In genomic region chr1:19656780-19657475, GRCh38 we compare ENCODE assay signal across 1 cellular context.
TF ChIP-seq lines count a peak whose summit lies in the region.

No MANE protein-coding gene starts in this region.

TF ChIP-seq in GM23338, 12 proteins besides CTCF, POLR2A, EP300 and RAD21 (continued from another document):
- TF ChIP-seq, protein P1, sequence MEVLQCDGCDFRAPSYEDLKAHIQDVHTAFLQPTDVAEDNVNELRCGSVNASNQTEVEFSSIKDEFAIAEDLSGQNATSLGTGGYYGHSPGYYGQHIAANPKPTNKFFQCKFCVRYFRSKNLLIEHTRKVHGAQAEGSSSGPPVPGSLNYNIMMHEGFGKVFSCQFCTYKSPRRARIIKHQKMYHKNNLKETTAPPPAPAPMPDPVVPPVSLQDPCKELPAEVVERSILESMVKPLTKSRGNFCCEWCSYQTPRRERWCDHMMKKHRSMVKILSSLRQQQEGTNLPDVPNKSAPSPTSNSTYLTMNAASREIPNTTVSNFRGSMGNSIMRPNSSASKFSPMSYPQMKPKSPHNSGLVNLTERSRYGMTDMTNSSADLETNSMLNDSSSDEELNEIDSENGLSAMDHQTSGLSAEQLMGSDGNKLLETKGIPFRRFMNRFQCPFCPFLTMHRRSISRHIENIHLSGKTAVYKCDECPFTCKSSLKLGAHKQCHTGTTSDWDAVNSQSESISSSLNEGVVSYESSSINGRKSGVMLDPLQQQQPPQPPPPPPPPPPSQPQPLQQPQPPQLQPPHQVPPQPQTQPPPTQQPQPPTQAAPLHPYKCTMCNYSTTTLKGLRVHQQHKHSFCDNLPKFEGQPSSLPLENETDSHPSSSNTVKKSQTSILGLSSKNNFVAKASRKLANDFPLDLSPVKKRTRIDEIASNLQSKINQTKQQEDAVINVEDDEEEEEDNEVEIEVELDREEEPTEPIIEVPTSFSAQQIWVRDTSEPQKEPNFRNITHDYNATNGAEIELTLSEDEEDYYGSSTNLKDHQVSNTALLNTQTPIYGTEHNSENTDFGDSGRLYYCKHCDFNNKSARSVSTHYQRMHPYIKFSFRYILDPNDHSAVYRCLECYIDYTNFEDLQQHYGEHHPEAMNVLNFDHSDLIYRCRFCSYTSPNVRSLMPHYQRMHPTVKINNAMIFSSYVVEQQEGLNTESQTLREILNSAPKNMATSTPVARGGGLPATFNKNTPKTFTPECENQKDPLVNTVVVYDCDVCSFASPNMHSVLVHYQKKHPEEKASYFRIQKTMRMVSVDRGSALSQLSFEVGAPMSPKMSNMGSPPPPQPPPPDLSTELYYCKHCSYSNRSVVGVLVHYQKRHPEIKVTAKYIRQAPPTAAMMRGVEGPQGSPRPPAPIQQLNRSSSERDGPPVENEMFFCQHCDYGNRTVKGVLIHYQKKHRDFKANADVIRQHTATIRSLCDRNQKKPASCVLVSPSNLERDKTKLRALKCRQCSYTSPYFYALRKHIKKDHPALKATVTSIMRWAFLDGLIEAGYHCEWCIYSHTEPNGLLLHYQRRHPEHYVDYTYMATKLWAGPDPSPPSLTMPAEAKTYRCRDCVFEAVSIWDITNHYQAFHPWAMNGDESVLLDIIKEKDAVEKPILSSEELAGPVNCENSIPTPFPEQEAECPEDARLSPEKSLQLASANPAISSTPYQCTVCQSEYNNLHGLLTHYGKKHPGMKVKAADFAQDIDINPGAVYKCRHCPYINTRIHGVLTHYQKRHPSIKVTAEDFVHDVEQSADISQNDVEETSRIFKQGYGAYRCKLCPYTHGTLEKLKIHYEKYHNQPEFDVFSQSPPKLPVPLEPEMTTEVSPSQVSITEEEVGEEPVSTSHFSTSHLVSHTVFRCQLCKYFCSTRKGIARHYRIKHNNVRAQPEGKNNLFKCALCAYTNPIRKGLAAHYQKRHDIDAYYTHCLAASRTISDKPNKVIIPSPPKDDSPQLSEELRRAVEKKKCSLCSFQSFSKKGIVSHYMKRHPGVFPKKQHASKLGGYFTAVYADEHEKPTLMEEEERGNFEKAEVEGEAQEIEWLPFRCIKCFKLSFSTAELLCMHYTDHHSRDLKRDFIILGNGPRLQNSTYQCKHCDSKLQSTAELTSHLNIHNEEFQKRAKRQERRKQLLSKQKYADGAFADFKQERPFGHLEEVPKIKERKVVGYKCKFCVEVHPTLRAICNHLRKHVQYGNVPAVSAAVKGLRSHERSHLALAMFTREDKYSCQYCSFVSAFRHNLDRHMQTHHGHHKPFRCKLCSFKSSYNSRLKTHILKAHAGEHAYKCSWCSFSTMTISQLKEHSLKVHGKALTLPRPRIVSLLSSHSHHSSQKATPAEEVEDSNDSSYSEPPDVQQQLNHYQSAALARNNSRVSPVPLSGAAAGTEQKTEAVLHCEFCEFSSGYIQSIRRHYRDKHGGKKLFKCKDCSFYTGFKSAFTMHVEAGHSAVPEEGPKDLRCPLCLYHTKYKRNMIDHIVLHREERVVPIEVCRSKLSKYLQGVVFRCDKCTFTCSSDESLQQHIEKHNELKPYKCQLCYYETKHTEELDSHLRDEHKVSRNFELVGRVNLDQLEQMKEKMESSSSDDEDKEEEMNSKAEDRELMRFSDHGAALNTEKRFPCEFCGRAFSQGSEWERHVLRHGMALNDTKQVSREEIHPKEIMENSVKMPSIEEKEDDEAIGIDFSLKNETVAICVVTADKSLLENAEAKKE (CRISPR knock-in tag; IDR thresholded peaks at IDR 0.05), result no peak
- no peak for TF ChIP-seq ZNF331 (CRISPR knock-in tag; IDR thresholded peaks at IDR 0.05; ENCODE audit: low read depth)
- no peak for TF ChIP-seq POLR2AphosphoS5 (IDR thresholded peaks at IDR 0.05; ENCODE audit: low read depth)
- TF ChIP-seq STAT1 (IDR thresholded peaks at IDR 0.05; ENCODE audit: unreplicated experiment), result no peak
- TF ChIP-seq NANOG (IDR thresholded peaks at IDR 0.05; ENCODE audit: borderline replicate concordance), result no peak
- TF ChIP-seq EZH2 (IDR thresholded peaks at IDR 0.05; ENCODE audit: low read depth, unreplicated experiment), result no peak
- no peak for TF ChIP-seq ZNF114 (CRISPR knock-in tag; IDR thresholded peaks at IDR 0.05)
- TF ChIP-seq REST (IDR thresholded peaks at IDR 0.05; ENCODE audit: unreplicated experiment), result no peak
- TF ChIP-seq JUNB (IDR thresholded peaks at IDR 0.05; ENCODE audit: unreplicated experiment), result no peak
